Comparison of ENCODE assay signal across 1 cellular context in the genomic region with DNA sequence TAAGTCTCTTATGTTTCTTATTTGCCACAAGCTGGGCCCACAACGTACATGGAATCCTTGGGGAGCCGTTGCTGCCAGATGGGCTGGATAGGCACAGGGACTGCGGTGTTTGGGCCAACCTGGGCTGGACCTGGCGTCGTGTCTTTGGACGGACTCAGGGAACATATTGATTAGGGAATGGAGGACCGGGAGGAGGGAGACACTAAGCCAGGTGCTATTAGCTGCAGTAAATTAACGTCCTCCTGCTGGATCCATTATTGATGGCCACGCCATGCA.
TF ChIP-seq lines count a peak whose summit lies in the region.

No MANE protein-coding gene starts in this region.

TF ChIP-seq in GM23338, 12 proteins besides CTCF, POLR2A, EP300 and RAD21 (continued from another document):
- TF ChIP-seq, protein P1, sequence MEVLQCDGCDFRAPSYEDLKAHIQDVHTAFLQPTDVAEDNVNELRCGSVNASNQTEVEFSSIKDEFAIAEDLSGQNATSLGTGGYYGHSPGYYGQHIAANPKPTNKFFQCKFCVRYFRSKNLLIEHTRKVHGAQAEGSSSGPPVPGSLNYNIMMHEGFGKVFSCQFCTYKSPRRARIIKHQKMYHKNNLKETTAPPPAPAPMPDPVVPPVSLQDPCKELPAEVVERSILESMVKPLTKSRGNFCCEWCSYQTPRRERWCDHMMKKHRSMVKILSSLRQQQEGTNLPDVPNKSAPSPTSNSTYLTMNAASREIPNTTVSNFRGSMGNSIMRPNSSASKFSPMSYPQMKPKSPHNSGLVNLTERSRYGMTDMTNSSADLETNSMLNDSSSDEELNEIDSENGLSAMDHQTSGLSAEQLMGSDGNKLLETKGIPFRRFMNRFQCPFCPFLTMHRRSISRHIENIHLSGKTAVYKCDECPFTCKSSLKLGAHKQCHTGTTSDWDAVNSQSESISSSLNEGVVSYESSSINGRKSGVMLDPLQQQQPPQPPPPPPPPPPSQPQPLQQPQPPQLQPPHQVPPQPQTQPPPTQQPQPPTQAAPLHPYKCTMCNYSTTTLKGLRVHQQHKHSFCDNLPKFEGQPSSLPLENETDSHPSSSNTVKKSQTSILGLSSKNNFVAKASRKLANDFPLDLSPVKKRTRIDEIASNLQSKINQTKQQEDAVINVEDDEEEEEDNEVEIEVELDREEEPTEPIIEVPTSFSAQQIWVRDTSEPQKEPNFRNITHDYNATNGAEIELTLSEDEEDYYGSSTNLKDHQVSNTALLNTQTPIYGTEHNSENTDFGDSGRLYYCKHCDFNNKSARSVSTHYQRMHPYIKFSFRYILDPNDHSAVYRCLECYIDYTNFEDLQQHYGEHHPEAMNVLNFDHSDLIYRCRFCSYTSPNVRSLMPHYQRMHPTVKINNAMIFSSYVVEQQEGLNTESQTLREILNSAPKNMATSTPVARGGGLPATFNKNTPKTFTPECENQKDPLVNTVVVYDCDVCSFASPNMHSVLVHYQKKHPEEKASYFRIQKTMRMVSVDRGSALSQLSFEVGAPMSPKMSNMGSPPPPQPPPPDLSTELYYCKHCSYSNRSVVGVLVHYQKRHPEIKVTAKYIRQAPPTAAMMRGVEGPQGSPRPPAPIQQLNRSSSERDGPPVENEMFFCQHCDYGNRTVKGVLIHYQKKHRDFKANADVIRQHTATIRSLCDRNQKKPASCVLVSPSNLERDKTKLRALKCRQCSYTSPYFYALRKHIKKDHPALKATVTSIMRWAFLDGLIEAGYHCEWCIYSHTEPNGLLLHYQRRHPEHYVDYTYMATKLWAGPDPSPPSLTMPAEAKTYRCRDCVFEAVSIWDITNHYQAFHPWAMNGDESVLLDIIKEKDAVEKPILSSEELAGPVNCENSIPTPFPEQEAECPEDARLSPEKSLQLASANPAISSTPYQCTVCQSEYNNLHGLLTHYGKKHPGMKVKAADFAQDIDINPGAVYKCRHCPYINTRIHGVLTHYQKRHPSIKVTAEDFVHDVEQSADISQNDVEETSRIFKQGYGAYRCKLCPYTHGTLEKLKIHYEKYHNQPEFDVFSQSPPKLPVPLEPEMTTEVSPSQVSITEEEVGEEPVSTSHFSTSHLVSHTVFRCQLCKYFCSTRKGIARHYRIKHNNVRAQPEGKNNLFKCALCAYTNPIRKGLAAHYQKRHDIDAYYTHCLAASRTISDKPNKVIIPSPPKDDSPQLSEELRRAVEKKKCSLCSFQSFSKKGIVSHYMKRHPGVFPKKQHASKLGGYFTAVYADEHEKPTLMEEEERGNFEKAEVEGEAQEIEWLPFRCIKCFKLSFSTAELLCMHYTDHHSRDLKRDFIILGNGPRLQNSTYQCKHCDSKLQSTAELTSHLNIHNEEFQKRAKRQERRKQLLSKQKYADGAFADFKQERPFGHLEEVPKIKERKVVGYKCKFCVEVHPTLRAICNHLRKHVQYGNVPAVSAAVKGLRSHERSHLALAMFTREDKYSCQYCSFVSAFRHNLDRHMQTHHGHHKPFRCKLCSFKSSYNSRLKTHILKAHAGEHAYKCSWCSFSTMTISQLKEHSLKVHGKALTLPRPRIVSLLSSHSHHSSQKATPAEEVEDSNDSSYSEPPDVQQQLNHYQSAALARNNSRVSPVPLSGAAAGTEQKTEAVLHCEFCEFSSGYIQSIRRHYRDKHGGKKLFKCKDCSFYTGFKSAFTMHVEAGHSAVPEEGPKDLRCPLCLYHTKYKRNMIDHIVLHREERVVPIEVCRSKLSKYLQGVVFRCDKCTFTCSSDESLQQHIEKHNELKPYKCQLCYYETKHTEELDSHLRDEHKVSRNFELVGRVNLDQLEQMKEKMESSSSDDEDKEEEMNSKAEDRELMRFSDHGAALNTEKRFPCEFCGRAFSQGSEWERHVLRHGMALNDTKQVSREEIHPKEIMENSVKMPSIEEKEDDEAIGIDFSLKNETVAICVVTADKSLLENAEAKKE (CRISPR knock-in tag; IDR thresholded peaks at IDR 0.05), result no peak
- TF ChIP-seq NANOG (IDR thresholded peaks at IDR 0.05; ENCODE audit: borderline replicate concordance) (no peak), EZH2phosphoT487 (IDR thresholded peaks at IDR 0.05; ENCODE audit: unreplicated experiment) (no peak), ZNF331 (CRISPR knock-in tag; IDR thresholded peaks at IDR 0.05; ENCODE audit: low read depth) (no peak), CREB1 (CRISPR knock-in tag; IDR thresholded peaks at IDR 0.05; ENCODE audit: low read depth) (no peak), ZNF114 (CRISPR knock-in tag; IDR thresholded peaks at IDR 0.05) (no peak), STAT1 (IDR thresholded peaks at IDR 0.05; ENCODE audit: unreplicated experiment) (no peak)
- TF ChIP-seq, protein P2, sequence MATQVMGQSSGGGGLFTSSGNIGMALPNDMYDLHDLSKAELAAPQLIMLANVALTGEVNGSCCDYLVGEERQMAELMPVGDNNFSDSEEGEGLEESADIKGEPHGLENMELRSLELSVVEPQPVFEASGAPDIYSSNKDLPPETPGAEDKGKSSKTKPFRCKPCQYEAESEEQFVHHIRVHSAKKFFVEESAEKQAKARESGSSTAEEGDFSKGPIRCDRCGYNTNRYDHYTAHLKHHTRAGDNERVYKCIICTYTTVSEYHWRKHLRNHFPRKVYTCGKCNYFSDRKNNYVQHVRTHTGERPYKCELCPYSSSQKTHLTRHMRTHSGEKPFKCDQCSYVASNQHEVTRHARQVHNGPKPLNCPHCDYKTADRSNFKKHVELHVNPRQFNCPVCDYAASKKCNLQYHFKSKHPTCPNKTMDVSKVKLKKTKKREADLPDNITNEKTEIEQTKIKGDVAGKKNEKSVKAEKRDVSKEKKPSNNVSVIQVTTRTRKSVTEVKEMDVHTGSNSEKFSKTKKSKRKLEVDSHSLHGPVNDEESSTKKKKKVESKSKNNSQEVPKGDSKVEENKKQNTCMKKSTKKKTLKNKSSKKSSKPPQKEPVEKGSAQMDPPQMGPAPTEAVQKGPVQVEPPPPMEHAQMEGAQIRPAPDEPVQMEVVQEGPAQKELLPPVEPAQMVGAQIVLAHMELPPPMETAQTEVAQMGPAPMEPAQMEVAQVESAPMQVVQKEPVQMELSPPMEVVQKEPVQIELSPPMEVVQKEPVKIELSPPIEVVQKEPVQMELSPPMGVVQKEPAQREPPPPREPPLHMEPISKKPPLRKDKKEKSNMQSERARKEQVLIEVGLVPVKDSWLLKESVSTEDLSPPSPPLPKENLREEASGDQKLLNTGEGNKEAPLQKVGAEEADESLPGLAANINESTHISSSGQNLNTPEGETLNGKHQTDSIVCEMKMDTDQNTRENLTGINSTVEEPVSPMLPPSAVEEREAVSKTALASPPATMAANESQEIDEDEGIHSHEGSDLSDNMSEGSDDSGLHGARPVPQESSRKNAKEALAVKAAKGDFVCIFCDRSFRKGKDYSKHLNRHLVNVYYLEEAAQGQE (IDR thresholded peaks at IDR 0.05; ENCODE audit: unreplicated experiment), result no peak
